ENCODE assay signal across 9 cellular contexts in the genomic region with DNA sequence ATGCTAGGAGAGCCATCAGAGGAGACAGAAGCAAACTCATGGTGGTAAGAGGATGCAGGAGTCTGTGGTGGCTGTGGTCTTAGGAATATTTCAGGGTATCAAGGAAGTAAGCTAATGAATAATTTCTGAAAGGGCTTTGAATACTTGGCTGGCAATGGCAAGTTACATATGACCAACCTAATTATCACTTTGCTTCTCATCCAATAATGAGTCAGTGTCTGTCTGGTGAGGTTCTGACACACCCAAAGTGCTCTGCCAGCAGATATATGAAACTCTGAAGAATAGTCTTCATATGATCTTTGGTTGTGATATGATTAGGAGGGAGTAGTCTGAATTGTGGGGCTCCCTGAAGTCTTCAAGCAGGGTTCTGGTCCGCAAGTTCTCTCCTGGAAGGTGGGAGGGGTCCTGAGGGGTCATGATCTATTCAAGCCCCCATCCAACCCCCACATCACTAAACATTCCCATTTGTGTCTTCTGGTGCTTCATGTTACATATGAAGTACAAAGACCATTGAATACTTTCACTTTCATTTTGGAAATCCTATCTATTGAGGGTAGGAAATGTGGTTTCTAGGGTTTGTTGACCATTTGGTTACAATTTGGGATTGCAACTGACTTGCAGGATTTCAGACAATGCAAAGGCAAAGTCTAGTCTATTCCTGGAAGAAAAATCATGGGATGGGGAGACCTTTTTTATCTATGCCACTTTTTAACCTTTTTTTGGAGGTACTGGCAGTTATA.
DNase-seq lines count a peak whose midpoint lies in the region; ATAC-seq, FAIRE-seq and TF ChIP-seq lines count a peak whose summit lies in the region.
"Had no signal": no experiment of that assay in that cellular context is flagged by ENCODE, and none has a peak within 500 bp of the region (broad histone marks: within the 10 kb centered on the region; RNA-seq: fewer than 3 reads in every experiment).

No MANE protein-coding gene starts in this region.

- no peaks in the 10 kb centered on the region for H3K27me3 Mint-ChIP-seq in activated CD8-positive, alpha-beta T cell treated with anti-CD3 and anti-CD28 coated beads for 36 hours
- no peaks in the 10 kb centered on the region for H3K27me3 Mint-ChIP-seq in immature natural killer cell (ENCODE audit: low read depth in 3 of 3)

- H3K36me3 Mint-ChIP-seq in activated CD8-positive, alpha-beta T cell treated with anti-CD3 and anti-CD28 coated beads for 36 hours (ENCODE audit: low read depth): no peaks in the 10 kb centered on the region
- no peaks in the 10 kb centered on the region for H3K36me3 Mint-ChIP-seq in immature natural killer cell

- ATAC-seq in HG03060 (IDR thresholded peaks at IDR 0.05; ENCODE audit: low read depth, unreplicated experiment) (peak; percentile 41), GM21381 (IDR thresholded peaks at IDR 0.05; ENCODE audit: unreplicated experiment) (no peak)
- peak; percentile 84 for ATAC-seq in activated CD8-positive, alpha-beta T cell treated with anti-CD3 and anti-CD28 coated beads for 36 hours

- DNase-seq in DMS53 treated with DMSO at 0.1 percent for 48 hours (lab: John Stamatoyannopoulos, UW; ENCODE audit: unreplicated experiment): peak; percentile 7
- peak; percentile 39 for DNase-seq in activated CD8-positive, alpha-beta T cell treated with anti-CD3 and anti-CD28 coated beads for 36 hours
- no peak for DNase-seq in immature natural killer cell
- no peak for DNase-seq in GM12892 (ENCODE audit: insufficient read length)
- DNase-seq in NCI-H510A (lab: John Stamatoyannopoulos, UW): no peak
- no peak for DNase-seq in NCI-H748 treated with DMSO at 0.1 percent for 48 hours (lab: John Stamatoyannopoulos, UW)
- DNase-seq: occipital lobe had no signal

- POLR2A ChIA-PET in activated CD8-positive, alpha-beta T cell treated with anti-CD3 and anti-CD28 coated beads for 36 hours (lab: Charles Lee): no interaction called here

- FAIRE-seq in GM12892 (lab: Jason Lieb, UNC): no peak

- H3K27ac Mint-ChIP-seq in activated CD8-positive, alpha-beta T cell treated with anti-CD3 and anti-CD28 coated beads for 36 hours: peak overlapping the region; percentile 43
- peak overlapping the region in 1 of 6 donors; percentile 53 for H3K27ac Mint-ChIP-seq in immature natural killer cell

- intact Hi-C loops in activated CD8-positive, alpha-beta T cell treated with anti-CD3 and anti-CD28 coated beads for 36 hours (cut with micrococcal nuclease): loop anchor here (2.0 kb wide), 1 partner anchor 60 kb away; no protein-coding TSS in a partner anchor

- peak overlapping the region; percentile 5 for H3K4me3 Mint-ChIP-seq in activated CD8-positive, alpha-beta T cell treated with anti-CD3 and anti-CD28 coated beads for 36 hours
- H3K4me3 Mint-ChIP-seq in immature natural killer cell: peak overlapping the region in 3 of 5 donors; percentile 7 to 75 (median 53)

- CTCF ChIA-PET in activated CD8-positive, alpha-beta T cell treated with anti-CD3 and anti-CD28 coated beads for 36 hours (lab: Charles Lee): no interaction called here

- peaks cover 31% of the 10 kb centered on the region for H3K4me1 Mint-ChIP-seq in activated CD8-positive, alpha-beta T cell treated with anti-CD3 and anti-CD28 coated beads for 36 hours (ENCODE audit: low read depth)
- H3K4me1 Mint-ChIP-seq in immature natural killer cell: peaks cover 7 to 11% of the 10 kb centered on the region in 2 donors

- no peak for TF ChIP-seq CTCF in activated CD8-positive, alpha-beta T cell treated with anti-CD3 and anti-CD28 coated beads for 36 hours (IDR thresholded peaks at IDR 0.05)

- no peaks in the 10 kb centered on the region for H3K9me3 Mint-ChIP-seq in activated CD8-positive, alpha-beta T cell treated with anti-CD3 and anti-CD28 coated beads for 36 hours
- peaks cover 0 to 6% (median 0%) of the 10 kb centered on the region in 6 donors for H3K9me3 Mint-ChIP-seq in immature natural killer cell

- TF ChIP-seq POLR2A in GM12892 (IDR thresholded peaks at IDR 0.05; ENCODE audit: low read depth, low read length): no peak

Comparison
In these comparisons a context has a peak if more than half of its experiments do, and no peak if none do; other contexts are left out.
1. DNase-seq: peak in DMS53 treated with DMSO at 0.1 percent for 48 hours (single experiment) and activated CD8-positive, alpha-beta T cell treated with anti-CD3 and anti-CD28 coated beads for 36 hours (single experiment); none in immature natural killer cell (0 of 3), GM12892 (single experiment), NCI-H510A (single experiment) and NCI-H748 treated with DMSO at 0.1 percent for 48 hours (single experiment).